In genomic region chr2:203016716-203017115, GRCh38 we compare ENCODE assay signal across 10 cellular contexts. TPM values are rescaled to one million over a fixed set of nuclear protein-coding genes. Genes with fewer than 3 reads are reported as not detected.
DNase-seq lines count a peak whose midpoint lies in the region; ATAC-seq, FAIRE-seq and TF ChIP-seq lines count a peak whose summit lies in the region.
"Had no signal": no experiment of that assay in that cellular context is flagged by ENCODE, and none has a peak within 500 bp of the region (broad histone marks: within the 10 kb centered on the region; RNA-seq: fewer than 3 reads in every experiment).

No MANE protein-coding gene starts in this region.

- POLR2A ChIA-PET in activated naive CD8-positive, alpha-beta T cell treated with anti-CD3 and anti-CD28 coated beads, Interleukin-2, amount 10 ng/mL, durations not matched to agents 7 days and 5 days (lab: Charles Lee) = interaction anchor here (0.5 kb wide), 1 partner anchor 305 kb away, joined by 4 read pairs; no protein-coding TSS in a partner anchor
- POLR2A ChIA-PET in activated CD4-positive, alpha-beta T cell treated with anti-CD3 and anti-CD28 coated beads for 36 hours (lab: Charles Lee) = no interaction called here

- no peak for ATAC-seq in GM23338
- no peak for ATAC-seq in activated naive CD8-positive, alpha-beta T cell treated with anti-CD3 and anti-CD28 coated beads, Interleukin-2, amount 10 ng/mL, durations not matched to agents 7 days and 5 days (ENCODE audit: low read depth)
- no peak for ATAC-seq in HG03442 (IDR thresholded peaks at IDR 0.05; ENCODE audit: unreplicated experiment)
- ATAC-seq in activated CD4-positive, alpha-beta T cell treated with anti-CD3 and anti-CD28 coated beads for 36 hours = no peak
- ATAC-seq: HCT116 had no signal

- H3K27me3 Mint-ChIP-seq in GM23338 (ENCODE audit: insufficient read depth, low read depth, poor library complexity) = peaks cover 7% of the 10 kb centered on the region
- H3K27me3 Mint-ChIP-seq in activated naive CD8-positive, alpha-beta T cell treated with anti-CD3 and anti-CD28 coated beads, Interleukin-2, amount 10 ng/mL, durations not matched to agents 7 days and 5 days = peaks cover 5% of the 10 kb centered on the region
- H3K27me3 Mint-ChIP-seq in activated CD4-positive, alpha-beta T cell treated with anti-CD3 and anti-CD28 coated beads for 36 hours = no peaks in the 10 kb centered on the region
- H3K27me3 Mint-ChIP-seq: activated naive CD4-positive, alpha-beta T cell treated with anti-CD3 and anti-CD28 coated beads, Interleukin-2, amount 50 U/mL, for 24 hours had no signal

- intact Hi-C loops in activated CD4-positive, alpha-beta T cell treated with anti-CD3 and anti-CD28 coated beads for 36 hours (cut with DNase I, micrococcal nuclease) = loop anchor here in 1 of 2 experiments (5.0 kb wide), 1 partner anchor 1374 kb away; the partner anchor contains the start of gene TMEM237

- H3K27ac ChIP-seq in GM23338 (ENCODE audit: low read depth) = no peak overlapping the region
- H3K27ac ChIP-seq in hepatocyte = no peak overlapping the region
- H3K27ac ChIP-seq in small intestine (ENCODE audit: low read depth in 1 of 2, low read length in 1 of 2) = peak overlapping the region; percentile 32 to 54

- H3K4me3 ChIP-seq in GM23338 (no peak overlapping the region), hepatocyte (peak overlapping the region; percentile 26), small intestine (ENCODE audit: low read depth in 1 of 2, low read length in 2 of 2) (peak overlapping the region in 1 of 2 donors; percentile 39)

- H3K27me3 ChIP-seq in GM23338 (ENCODE audit: insufficient read depth) = no peaks in the 10 kb centered on the region
- H3K27me3 ChIP-seq in hepatocyte = no peaks in the 10 kb centered on the region
- H3K27me3 ChIP-seq in small intestine (ENCODE audit: control insufficient read depth in 2 of 2, insufficient read depth in 2 of 2, low read length in 2 of 2) = no peaks in the 10 kb centered on the region

- no peak for TF ChIP-seq CTCF in GM23338 (conservative IDR thresholded peaks at IDR 0.05; ENCODE audit: low read depth in 2 of 2)
- no peak for TF ChIP-seq CTCF in hepatocyte (IDR thresholded peaks at IDR 0.05; ENCODE audit: poor library complexity)

- no peaks in the 10 kb centered on the region for H3K9me3 Mint-ChIP-seq in GM23338
- peaks cover 1% of the 10 kb centered on the region for H3K9me3 Mint-ChIP-seq in activated naive CD8-positive, alpha-beta T cell treated with anti-CD3 and anti-CD28 coated beads, Interleukin-2, amount 10 ng/mL, durations not matched to agents 7 days and 5 days
- H3K9me3 Mint-ChIP-seq in activated CD4-positive, alpha-beta T cell treated with anti-CD3 and anti-CD28 coated beads for 36 hours (ENCODE audit: low read depth) = no peaks in the 10 kb centered on the region
- H3K9me3 Mint-ChIP-seq: activated naive CD4-positive, alpha-beta T cell treated with anti-CD3 and anti-CD28 coated beads, Interleukin-2, amount 50 U/mL, for 24 hours had no signal

- no peak for FAIRE-seq in small intestine (lab: Jason Lieb, UNC)

- 0 out of 2 replicates have a peak, but pooled peaks cover 3% of the 10 kb centered on the region for H3K4me1 ChIP-seq in GM23338 (ENCODE audit: insufficient read depth)
- peaks cover 21% of the 10 kb centered on the region for H3K4me1 ChIP-seq in hepatocyte (ENCODE audit: insufficient read depth)
- H3K4me1 ChIP-seq in small intestine (ENCODE audit: control insufficient read depth in 2 of 2, insufficient read depth in 1 of 2, low read depth in 1 of 2, low read length in 1 of 2) = peaks cover 0 to under 1% of the 10 kb centered on the region in 2 donors

- WGBS in hepatocyte (ENCODE audit: low lambda C conversion rate, missing lambda C conversion rate) = 83% methylated on average over 3 of the region's 3 CpGs
- WGBS in small intestine, 3 donors = 14 to 54% (median 37%) methylated on average over 3 of the region's 3 CpGs

- peaks cover 19% of the 10 kb centered on the region for H3K4me1 Mint-ChIP-seq in GM23338
- H3K4me1 Mint-ChIP-seq in activated naive CD8-positive, alpha-beta T cell treated with anti-CD3 and anti-CD28 coated beads, Interleukin-2, amount 10 ng/mL, durations not matched to agents 7 days and 5 days = peaks cover 33% of the 10 kb centered on the region
- H3K4me1 Mint-ChIP-seq in activated CD4-positive, alpha-beta T cell treated with anti-CD3 and anti-CD28 coated beads for 36 hours = peaks cover 32% of the 10 kb centered on the region

- H3K27ac Mint-ChIP-seq in GM23338 = peak overlapping the region; percentile 41; the same call in 1 of the 2 replicates
- H3K27ac Mint-ChIP-seq in activated naive CD8-positive, alpha-beta T cell treated with anti-CD3 and anti-CD28 coated beads, Interleukin-2, amount 10 ng/mL, durations not matched to agents 7 days and 5 days = no peak overlapping the region
- H3K27ac Mint-ChIP-seq in activated CD4-positive, alpha-beta T cell treated with anti-CD3 and anti-CD28 coated beads for 36 hours = no peak overlapping the region

- peak overlapping the region; percentile 38; the same call in 1 of the 3 replicates for H3K4me3 Mint-ChIP-seq in GM23338
- peak overlapping the region; percentile 45 for H3K4me3 Mint-ChIP-seq in activated naive CD8-positive, alpha-beta T cell treated with anti-CD3 and anti-CD28 coated beads, Interleukin-2, amount 10 ng/mL, durations not matched to agents 7 days and 5 days
- H3K4me3 Mint-ChIP-seq in activated CD4-positive, alpha-beta T cell treated with anti-CD3 and anti-CD28 coated beads for 36 hours = no peak overlapping the region

- no peak for DNase-seq in GM23338 (ENCODE audit: low spot score)
- no peak for DNase-seq in activated naive CD8-positive, alpha-beta T cell treated with anti-CD3 and anti-CD28 coated beads, Interleukin-2, amount 10 ng/mL, durations not matched to agents 7 days and 5 days
- no peak for DNase-seq in hepatocyte (ENCODE audit: low spot score)
- peak; percentile 70 for DNase-seq in small intestine
- no peak for DNase-seq in AG20443 (ENCODE audit: low spot score)
- no peak for DNase-seq in A172 (ENCODE audit: low spot score)
- DNase-seq in activated CD4-positive, alpha-beta T cell treated with anti-CD3 and anti-CD28 coated beads for 36 hours = no peak

- peaks cover 7% of the 10 kb centered on the region; the same call in 1 of the 2 replicates for H3K79me2 ChIP-seq in GM23338 (replicated peaks; ENCODE audit: insufficient read depth)
- peaks cover 60% of the 10 kb centered on the region for H3K79me2 ChIP-seq in hepatocyte

- CTCF ChIA-PET in activated CD4-positive, alpha-beta T cell treated with anti-CD3 and anti-CD28 coated beads for 36 hours (lab: Charles Lee) = interaction anchor here (1.5 kb wide), 1 partner anchor 146 kb away, joined by 4 read pairs; no protein-coding TSS in a partner anchor

- H3K36me3 ChIP-seq in GM23338 (ENCODE audit: insufficient read depth) (no peaks in the 10 kb centered on the region), hepatocyte (replicated peaks; ENCODE audit: insufficient read depth, low read depth) (no peaks in the 10 kb centered on the region), small intestine (ENCODE audit: control insufficient read depth in 2 of 2, insufficient read depth in 2 of 2, low read length in 2 of 2) (no peaks in the 10 kb centered on the region)

- H3K9me3 ChIP-seq in hepatocyte (ENCODE audit: low read depth) (no peaks in the 10 kb centered on the region), small intestine (ENCODE audit: control insufficient read depth, low read depth) (no peaks in the 10 kb centered on the region)

- H3K9me2 ChIP-seq in GM23338 (ENCODE audit: insufficient read depth) (no peaks in the 10 kb centered on the region), hepatocyte (replicated peaks; ENCODE audit: insufficient read depth) (no peaks in the 10 kb centered on the region)

- H2AFZ ChIP-seq in GM23338 (no peak overlapping the region), hepatocyte (no peak overlapping the region)

- H4K20me1 ChIP-seq in GM23338 (replicated peaks; ENCODE audit: insufficient read depth) = no peaks in the 10 kb centered on the region
- no peaks in the 10 kb centered on the region for H4K20me1 ChIP-seq in hepatocyte (ENCODE audit: insufficient read depth, poor library complexity, severe bottlenecking)

- no peaks in the 10 kb centered on the region for H3K36me3 Mint-ChIP-seq in GM23338 (ENCODE audit: low read depth)
- peaks cover 6% of the 10 kb centered on the region for H3K36me3 Mint-ChIP-seq in activated naive CD8-positive, alpha-beta T cell treated with anti-CD3 and anti-CD28 coated beads, Interleukin-2, amount 10 ng/mL, durations not matched to agents 7 days and 5 days
- peaks cover 2% of the 10 kb centered on the region for H3K36me3 Mint-ChIP-seq in activated CD4-positive, alpha-beta T cell treated with anti-CD3 and anti-CD28 coated beads for 36 hours (ENCODE audit: low read depth)
- H3K36me3 Mint-ChIP-seq: activated naive CD4-positive, alpha-beta T cell treated with anti-CD3 and anti-CD28 coated beads, Interleukin-2, amount 50 U/mL, for 24 hours had no signal

- no peak overlapping the region for H3K4me2 ChIP-seq in GM23338
- H3K4me2 ChIP-seq in hepatocyte = peak overlapping the region; percentile 81

- no peaks in the 10 kb centered on the region for H3F3A ChIP-seq in GM23338 (replicated peaks; ENCODE audit: low read depth)

TF ChIP-seq in GM23338, 12 proteins besides CTCF, POLR2A, EP300 and RAD21 (continues in another document):
- no peak for TF ChIP-seq JUNB (IDR thresholded peaks at IDR 0.05; ENCODE audit: unreplicated experiment)

RNA-seq across cellular contexts. Expression of gene NBEAL1, which starts 2.0 kb away (rescaled TPM):
- total RNA-seq in GM23338 (2014; rRNA removed; shearing (Covaris generic)) = 11.6 and 13.3 TPM in 2 replicates
- polyA plus RNA-seq in GM23338 (2016; fragmentation: Nextera tagmentation; extraction: Ambion mirVana) (17.6 and 21.8 TPM in 2 replicates), hepatocyte (22.2 and 28.5 TPM in 2 replicates), small intestine (10 to 100 TPM in 2 of 3 donors, 1 to 10 TPM in 1; 6.5 to 12.7 (median 11.9) TPM)
- total RNA-seq in activated naive CD8-positive, alpha-beta T cell treated with anti-CD3 and anti-CD28 coated beads, Interleukin-2, amount 10 ng/mL, durations not matched to agents 7 days and 5 days = 10 to 100 TPM; 19.6 to 20.2 TPM
- 47.2 and 57.0 TPM in 2 replicates for total RNA-seq in hepatocyte
- 11.4 and 16.6 TPM in 2 replicates for total RNA-seq in A172 (2014; rRNA removed; shearing (Covaris generic))
- 10 to 100 TPM in 1 of 2 experiments, 1 to 10 TPM in 1; 8.2 to 13.0 TPM for total RNA-seq in activated CD4-positive, alpha-beta T cell treated with anti-CD3 and anti-CD28 coated beads for 36 hours

Comparison
In these comparisons a context has a peak if more than half of its experiments do, and no peak if none do; other contexts are left out.
1. H3K27ac ChIP-seq: peak in small intestine (2 of 2); none in GM23338 (single experiment) and hepatocyte (single experiment).